Comparison of ENCODE assay signal across 10 cellular contexts in genomic region chr11:119432484-119433368, GRCh38. TPM values are rescaled to one million over a fixed set of nuclear protein-coding genes. Genes with fewer than 3 reads are reported as not detected.
DNase-seq lines count a peak whose midpoint lies in the region; ATAC-seq, FAIRE-seq and TF ChIP-seq lines count a peak whose summit lies in the region.
"Had no signal": no experiment of that assay in that cellular context is flagged by ENCODE, and none has a peak within 500 bp of the region (broad histone marks: within the 10 kb centered on the region; RNA-seq: fewer than 3 reads in every experiment).

No MANE protein-coding gene starts in this region.

- ATAC-seq in HepG2: no peak
- no peak for ATAC-seq in activated T-helper 17 cell treated with anti-CD3 and anti-CD28 coated beads, Interleukin-2, amount 50 U/mL, for 72 hours (replicated peaks)

- no peak overlapping the region for H3K4me3 Mint-ChIP-seq in activated T-helper 17 cell treated with anti-CD3 and anti-CD28 coated beads, Interleukin-2, amount 50 U/mL, for 72 hours

- TF ChIP-seq RAD21 in HepG2 (CRISPR knock-in tag; IDR thresholded peaks at IDR 0.05): no peak

- H3K27ac ChIP-seq in breast epithelium: peak overlapping the region; percentile 66 to 82
- no peak overlapping the region for H3K27ac ChIP-seq in HepG2 (ENCODE audit: extremely low read length, insufficient read depth, low read length)
- H3K27ac ChIP-seq in vagina: peak overlapping the region; percentile 61
- H3K27ac ChIP-seq: 22Rv1 had no signal

- H3K27me3 Mint-ChIP-seq in activated T-helper 17 cell treated with anti-CD3 and anti-CD28 coated beads, Interleukin-2, amount 50 U/mL, for 72 hours: peaks cover 20% of the 10 kb centered on the region

- intact Hi-C loops in breast epithelium (cut with DNase I; ENCODE audit: low total_unique reads): no loop called here
- intact Hi-C loops in HepG2 (cut with micrococcal nuclease; ENCODE audit: unreplicated experiment): no loop called here
- intact Hi-C loops in vagina (cut with DNase I): no loop called here

- FAIRE-seq in HepG2 (lab: Jason Lieb, UNC): no peak

- H3K79me2 ChIP-seq in HepG2 (ENCODE audit: insufficient read depth, low read length): no peaks in the 10 kb centered on the region

- no peak overlapping the region for H3K27ac Mint-ChIP-seq in activated T-helper 17 cell treated with anti-CD3 and anti-CD28 coated beads, Interleukin-2, amount 50 U/mL, for 72 hours

- H3K9me3 ChIP-seq in breast epithelium: no peaks in the 10 kb centered on the region
- no peaks in the 10 kb centered on the region for H3K9me3 ChIP-seq in HepG2 (ENCODE audit: low read length)
- H3K9me3 ChIP-seq in vagina: no peaks in the 10 kb centered on the region

- TF ChIP-seq POLR2A in breast epithelium (IDR thresholded peaks at IDR 0.05): no peak
- no peak for TF ChIP-seq POLR2A in HepG2 (IDR thresholded peaks at IDR 0.05; ENCODE audit: insufficient read depth in 1 of 2, low read depth in 2 of 2, low read length in 2 of 2)
- TF ChIP-seq POLR2A in vagina (IDR thresholded peaks at IDR 0.05): no peak

- no TSS peak for BruUV-seq in HepG2 (replicated peaks; lab: Mats Ljungman, UMichigan)

- CTCF ChIA-PET in HepG2 (lab: Yijun Ruan, JAX; ENCODE audit: low intra/inter-chr PET ratio, low total read pairs): no interaction called here

- H3K9me3 Mint-ChIP-seq in activated T-helper 17 cell treated with anti-CD3 and anti-CD28 coated beads, Interleukin-2, amount 50 U/mL, for 72 hours: peaks cover 3% of the 10 kb centered on the region

- H3K4me1 ChIP-seq in breast epithelium (peaks cover 0 to 5% of the 10 kb centered on the region in 2 donors), HepG2 (ENCODE audit: insufficient read depth, low read length) (no peaks in the 10 kb centered on the region), vagina (peaks cover 16% of the 10 kb centered on the region)

- in situ Hi-C loops in HepG2 (cut with HindIII; ENCODE audit: extremely low pct_ligation_motif_present, low pct_unique_long_range_greater_than_20kb): no loop called here

- DNase-seq in DMS79 treated with DMSO at 0.1 percent for 48 hours (lab: John Stamatoyannopoulos, UW): peak; percentile 34
- no peak for DNase-seq in DMS79 (lab: John Stamatoyannopoulos, UW)
- DNase-seq in breast epithelium (ENCODE audit: low spot score in 2 of 2): no peak
- no peak for DNase-seq in HepG2 (ENCODE audit: low spot score)
- DNase-seq in vagina (ENCODE audit: extremely low spot score in 2 of 2): no peak
- no peak for DNase-seq in NCI-H1092 treated with DMSO at 0.1 percent for 48 hours (lab: John Stamatoyannopoulos, UW)
- no peak for DNase-seq in GM20000 (ENCODE audit: low spot score)
- DNase-seq: stimulated activated CD4-positive, alpha-beta T cell treated with anti-CD3 and anti-CD28 coated beads, Interleukin-2, amount 100 ng/mL, for 24 hours had no signal

- H3K4me1 Mint-ChIP-seq in activated T-helper 17 cell treated with anti-CD3 and anti-CD28 coated beads, Interleukin-2, amount 50 U/mL, for 72 hours: no peaks in the 10 kb centered on the region

- TF ChIP-seq CTCF in breast epithelium (IDR thresholded peaks at IDR 0.05) (no peak), HepG2 (CRISPR knock-in tag; IDR thresholded peaks at IDR 0.05) (no peak), vagina (IDR thresholded peaks at IDR 0.05) (no peak), GM20000 (IDR thresholded peaks at IDR 0.05; ENCODE audit: extremely low read depth, missing control alignments) (no peak)

- H2AFZ ChIP-seq in HepG2 (ENCODE audit: low read length): no peak overlapping the region

- TF ChIP-seq EP300 in HepG2 (IDR thresholded peaks at IDR 0.05; ENCODE audit: low read depth in 2 of 2, low read length in 2 of 2) (no peak), HepG2 (CRISPR knock-in tag; IDR thresholded peaks at IDR 0.05; ENCODE audit: borderline replicate concordance) (no peak)

- POLR2A ChIA-PET in HepG2 (lab: Yijun Ruan, JAX): no interaction called here

- H3K36me3 ChIP-seq in breast epithelium: no peaks in the 10 kb centered on the region
- H3K36me3 ChIP-seq in HepG2 (replicated peaks in 1 of 2; ENCODE audit: control insufficient read depth in 1 of 2, insufficient read depth in 2 of 2, low read length in 2 of 2): no peaks in the 10 kb centered on the region
- no peaks in the 10 kb centered on the region for H3K36me3 ChIP-seq in vagina

- no peaks in the 10 kb centered on the region for H3K27me3 ChIP-seq in breast epithelium
- no peaks in the 10 kb centered on the region for H3K27me3 ChIP-seq in HepG2 (ENCODE audit: control insufficient read depth in 1 of 2, insufficient read depth in 2 of 2, low read length in 2 of 2)
- H3K27me3 ChIP-seq in vagina: no peaks in the 10 kb centered on the region

- no peak overlapping the region for H3K4me2 ChIP-seq in HepG2 (ENCODE audit: low read depth, low read length)

- WGBS in HepG2 (ENCODE audit: low lambda C conversion rate): 60% methylated on average over 18 of the region's 22 CpGs

- H3K9ac ChIP-seq in HepG2 (ENCODE audit: insufficient read depth, low read depth, low read length): no peak overlapping the region

- no peaks in the 10 kb centered on the region for H3K36me3 Mint-ChIP-seq in activated T-helper 17 cell treated with anti-CD3 and anti-CD28 coated beads, Interleukin-2, amount 50 U/mL, for 72 hours (ENCODE audit: low read depth)

- no peaks in the 10 kb centered on the region for H4K20me1 ChIP-seq in HepG2 (ENCODE audit: insufficient read depth, low read length)

- H3K4me3 ChIP-seq in breast epithelium (peak overlapping the region in 2 of 3 donors; percentile 22 to 49), HepG2 (replicated peaks in 1 of 3; ENCODE audit: insufficient read depth in 1 of 3, low read depth in 2 of 3, low read length in 3 of 3) (no peak overlapping the region), vagina (peak overlapping the region; percentile 22)

RNA-seq across cellular contexts. Expression of gene THY1, which starts 9.8 kb away (rescaled TPM):
- 10 to 100 TPM in 2 of 3 donors, 1 to 10 TPM in 1; 8.5 to 26.3 (median 23.8) TPM for total RNA-seq in breast epithelium
- not detected in 2 replicates for total RNA-seq in HepG2 (2016; rRNA removed; fragmentation: Illumina TruSeq; extraction: Trizol)
- total RNA-seq in HepG2 (2016; cell fraction: cytosol; rRNA removed; fragmentation: Illumina TruSeq; extraction: Trizol; ENCODE audit: low read depth): not detected in 2 replicates
- total RNA-seq in HepG2 (2016; cell fraction: insoluble cytoplasmic fraction; rRNA removed; fragmentation: Illumina TruSeq; extraction: Trizol): not detected in 2 replicates
- total RNA-seq in HepG2 (2016; cell fraction: membrane; rRNA removed; fragmentation: Illumina TruSeq; extraction: Trizol): not detected in 2 replicates
- not detected in 2 replicates for total RNA-seq in HepG2 (2016; cell fraction: nucleus; rRNA removed; fragmentation: Illumina TruSeq; extraction: Trizol)
- not detected in 2 replicates for polyA plus RNA-seq in HepG2 (2011; rRNA removed)
- not detected in 2 replicates for polyA plus RNA-seq in HepG2 (2011; cell fraction: cytosol; rRNA removed)
- polyA plus RNA-seq in HepG2 (2011; cell fraction: nucleus; rRNA removed): not detected in 2 replicates
- polyA plus RNA-seq in HepG2 (2012): not detected in 2 replicates
- polyA plus RNA-seq in HepG2 (2016; cell fraction: cytosol; fragmentation: Illumina TruSeq; extraction: Trizol; ENCODE audit: low read depth): not detected in 2 replicates
- not detected in 2 replicates for polyA plus RNA-seq in HepG2 (2016; cell fraction: insoluble cytoplasmic fraction; fragmentation: Illumina TruSeq; extraction: Trizol; ENCODE audit: low read depth)
- polyA plus RNA-seq in HepG2 (2016; cell fraction: membrane; fragmentation: Illumina TruSeq; extraction: Trizol; ENCODE audit: low read depth): not detected in 2 replicates
- not detected in 2 replicates for polyA plus RNA-seq in HepG2 (2016; cell fraction: nucleus; fragmentation: Illumina TruSeq; extraction: Trizol; ENCODE audit: insufficient read depth, low read depth)
- 0.28 TPM in 1 of 2 replicates, not detected in the other for polyA minus RNA-seq in HepG2 (2011; rRNA and poly(A)+ RNA removed; ENCODE audit: low replicate concordance)
- not detected in 2 replicates for polyA minus RNA-seq in HepG2 (2011; cell fraction: cytosol; rRNA and poly(A)+ RNA removed)
- polyA minus RNA-seq in HepG2 (2011; cell fraction: nucleus; rRNA and poly(A)+ RNA removed): not detected in 2 replicates
- 48.9 TPM for total RNA-seq in vagina
- 1 to 10 TPM; 1.1 to 4.7 TPM for total RNA-seq in activated T-helper 17 cell treated with anti-CD3 and anti-CD28 coated beads, Interleukin-2, amount 50 U/mL, for 72 hours

RNA-seq across cellular contexts. Expression of gene USP2, which starts 51.2 kb away (rescaled TPM):
- total RNA-seq in breast epithelium (1 to 10 TPM in 2 of 3 donors, under 1 TPM in 1; 0.48 to 3.8 (median 2.0) TPM), HepG2 (2016; rRNA removed; fragmentation: Illumina TruSeq; extraction: Trizol) (6.0 and 7.2 TPM in 2 replicates), vagina (2.5 TPM)
- total RNA-seq in HepG2 (2016; cell fraction: cytosol; rRNA removed; fragmentation: Illumina TruSeq; extraction: Trizol; ENCODE audit: low read depth): 1.1 and 1.7 TPM in 2 replicates
- 6.5 and 7.1 TPM in 2 replicates for total RNA-seq in HepG2 (2016; cell fraction: insoluble cytoplasmic fraction; rRNA removed; fragmentation: Illumina TruSeq; extraction: Trizol)
- 5.7 and 5.9 TPM in 2 replicates for total RNA-seq in HepG2 (2016; cell fraction: membrane; rRNA removed; fragmentation: Illumina TruSeq; extraction: Trizol)
- 5.8 and 7.8 TPM in 2 replicates for total RNA-seq in HepG2 (2016; cell fraction: nucleus; rRNA removed; fragmentation: Illumina TruSeq; extraction: Trizol)
- polyA plus RNA-seq in HepG2 (2011; rRNA removed): 2.5 and 3.2 TPM in 2 replicates
- polyA plus RNA-seq in HepG2 (2011; cell fraction: cytosol; rRNA removed): 2.2 TPM in 2 replicates
- polyA plus RNA-seq in HepG2 (2011; cell fraction: nucleus; rRNA removed): 4.4 and 4.7 TPM in 2 replicates
- 2.5 and 3.0 TPM in 2 replicates for polyA plus RNA-seq in HepG2 (2012)
- 1.1 and 1.3 TPM in 2 replicates for polyA plus RNA-seq in HepG2 (2016; cell fraction: cytosol; fragmentation: Illumina TruSeq; extraction: Trizol; ENCODE audit: low read depth)
- polyA plus RNA-seq in HepG2 (2016; cell fraction: insoluble cytoplasmic fraction; fragmentation: Illumina TruSeq; extraction: Trizol; ENCODE audit: low read depth): 7.6 and 11.3 TPM in 2 replicates
- polyA plus RNA-seq in HepG2 (2016; cell fraction: membrane; fragmentation: Illumina TruSeq; extraction: Trizol; ENCODE audit: low read depth): 4.1 and 4.2 TPM in 2 replicates
- polyA plus RNA-seq in HepG2 (2016; cell fraction: nucleus; fragmentation: Illumina TruSeq; extraction: Trizol; ENCODE audit: insufficient read depth, low read depth): 22.1 and 23.0 TPM in 2 replicates
- polyA minus RNA-seq in HepG2 (2011; rRNA and poly(A)+ RNA removed; ENCODE audit: low replicate concordance): 5.4 and 5.9 TPM in 2 replicates
- 4.0 and 5.4 TPM in 2 replicates for polyA minus RNA-seq in HepG2 (2011; cell fraction: cytosol; rRNA and poly(A)+ RNA removed)
- 2.4 and 5.7 TPM in 2 replicates for polyA minus RNA-seq in HepG2 (2011; cell fraction: nucleus; rRNA and poly(A)+ RNA removed)
- 1 to 10 TPM in 1 of 2 donors, under 1 TPM in 1; 0.52 to 1.3 TPM for total RNA-seq in activated T-helper 17 cell treated with anti-CD3 and anti-CD28 coated beads, Interleukin-2, amount 50 U/mL, for 72 hours

Comparison
In these comparisons a context has a peak if more than half of its experiments do, and no peak if none do; other contexts are left out.
1. H3K4me3 ChIP-seq: peak in breast epithelium (2 of 3) and vagina (2 of 2); none in HepG2 (0 of 3).